In the genomic region with DNA sequence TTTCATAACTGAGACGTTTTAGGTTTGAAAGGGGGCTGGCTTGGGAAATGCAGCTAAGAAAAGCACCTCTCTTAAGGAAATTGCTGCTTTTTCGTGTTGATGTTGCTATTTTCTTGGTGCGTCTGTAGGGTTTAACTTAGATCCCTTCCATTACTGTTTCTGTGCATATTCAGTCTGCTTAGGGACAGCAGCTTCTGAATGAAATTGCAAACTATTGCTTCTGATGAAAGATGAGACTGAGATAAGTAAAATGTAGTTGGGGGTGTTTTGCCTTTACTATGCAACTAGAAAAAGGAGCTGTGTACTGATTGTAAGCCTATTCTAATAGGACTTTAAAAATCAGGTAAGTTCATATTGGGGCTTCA, we compare ENCODE assay signal across 8 cellular contexts. TPM values are rescaled to one million over a fixed set of nuclear protein-coding genes. Genes with fewer than 3 reads are reported as not detected.
DNase-seq lines count a peak whose midpoint lies in the region; ATAC-seq and TF ChIP-seq lines count a peak whose summit lies in the region.

No MANE protein-coding gene starts in this region.

- ATAC-seq in SK-N-SH treated with all-trans-retinoic acid at 6 μM for 48 hours (peak; percentile 51), HG02870 (IDR thresholded peaks at IDR 0.05; ENCODE audit: unreplicated experiment) (no peak)

- no peaks in the 10 kb centered on the region for H3K27me3 Mint-ChIP-seq in CD14-positive monocyte (ENCODE audit: low read depth in 3 of 3)

- no peak overlapping the region for H3K27ac Mint-ChIP-seq in CD14-positive monocyte

- intact Hi-C loops in CD14-positive monocyte (cut with micrococcal nuclease), result no loop called here

- peak overlapping the region in 1 of 2 donors; percentile 65 for H3K4me3 Mint-ChIP-seq in CD14-positive monocyte

- peak overlapping the region; percentile 45 for H3K4me3 ChIP-seq in iPS-18c (ENCODE audit: insufficient read depth, low read depth, low read length)

- H3K4me1 Mint-ChIP-seq in CD14-positive monocyte, result peaks cover 39% of the 10 kb centered on the region

- TF ChIP-seq CTCF in CD14-positive monocyte (IDR thresholded peaks at IDR 0.05), result no peak

- no peaks in the 10 kb centered on the region for H3K9me3 ChIP-seq in iPS-18c (ENCODE audit: control insufficient read depth, insufficient read depth, low read length)

- peaks cover 16 to 18% of the 10 kb centered on the region in 2 donors for H3K36me3 Mint-ChIP-seq in CD14-positive monocyte

- DNase-seq in NCI-H510A treated with DMSO at 0.1 percent for 48 hours (lab: John Stamatoyannopoulos, UW) (peak; percentile 47), NCI-H510A (lab: John Stamatoyannopoulos, UW) (no peak), superior temporal gyrus (ENCODE audit: extremely low spot score) (peak; percentile 82), SK-N-DZ (ENCODE audit: low spot score) (no peak), CD14-positive monocyte (ENCODE audit: low spot score) (no peak)

- H3K9me3 Mint-ChIP-seq in CD14-positive monocyte, result no peaks in the 10 kb centered on the region

TF ChIP-seq in SK-N-SH treated with all-trans-retinoic acid at 6 μM for 48 hours, 23 proteins besides CTCF, POLR2A, EP300 and RAD21:
- TF ChIP-seq RARB (CRISPR knock-in tag; IDR thresholded peaks at IDR 0.05), result no peak
- TF ChIP-seq, protein P1, sequence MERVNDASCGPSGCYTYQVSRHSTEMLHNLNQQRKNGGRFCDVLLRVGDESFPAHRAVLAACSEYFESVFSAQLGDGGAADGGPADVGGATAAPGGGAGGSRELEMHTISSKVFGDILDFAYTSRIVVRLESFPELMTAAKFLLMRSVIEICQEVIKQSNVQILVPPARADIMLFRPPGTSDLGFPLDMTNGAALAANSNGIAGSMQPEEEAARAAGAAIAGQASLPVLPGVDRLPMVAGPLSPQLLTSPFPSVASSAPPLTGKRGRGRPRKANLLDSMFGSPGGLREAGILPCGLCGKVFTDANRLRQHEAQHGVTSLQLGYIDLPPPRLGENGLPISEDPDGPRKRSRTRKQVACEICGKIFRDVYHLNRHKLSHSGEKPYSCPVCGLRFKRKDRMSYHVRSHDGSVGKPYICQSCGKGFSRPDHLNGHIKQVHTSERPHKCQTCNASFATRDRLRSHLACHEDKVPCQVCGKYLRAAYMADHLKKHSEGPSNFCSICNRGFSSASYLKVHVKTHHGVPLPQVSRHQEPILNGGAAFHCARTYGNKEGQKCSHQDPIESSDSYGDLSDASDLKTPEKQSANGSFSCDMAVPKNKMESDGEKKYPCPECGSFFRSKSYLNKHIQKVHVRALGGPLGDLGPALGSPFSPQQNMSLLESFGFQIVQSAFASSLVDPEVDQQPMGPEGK (CRISPR knock-in tag; IDR thresholded peaks at IDR 0.05; ENCODE audit: borderline replicate concordance), result no peak
- TF ChIP-seq ARNTL (CRISPR knock-in tag; IDR thresholded peaks at IDR 0.05; ENCODE audit: borderline replicate concordance, low read depth), result no peak
- TF ChIP-seq BACH2 (CRISPR knock-in tag; IDR thresholded peaks at IDR 0.05; ENCODE audit: borderline replicate concordance), result no peak
- no peak for TF ChIP-seq SNAI2 (CRISPR knock-in tag; IDR thresholded peaks at IDR 0.05)
- TF ChIP-seq ZNF70 (CRISPR knock-in tag; IDR thresholded peaks at IDR 0.05), result no peak
- TF ChIP-seq, protein P2, sequence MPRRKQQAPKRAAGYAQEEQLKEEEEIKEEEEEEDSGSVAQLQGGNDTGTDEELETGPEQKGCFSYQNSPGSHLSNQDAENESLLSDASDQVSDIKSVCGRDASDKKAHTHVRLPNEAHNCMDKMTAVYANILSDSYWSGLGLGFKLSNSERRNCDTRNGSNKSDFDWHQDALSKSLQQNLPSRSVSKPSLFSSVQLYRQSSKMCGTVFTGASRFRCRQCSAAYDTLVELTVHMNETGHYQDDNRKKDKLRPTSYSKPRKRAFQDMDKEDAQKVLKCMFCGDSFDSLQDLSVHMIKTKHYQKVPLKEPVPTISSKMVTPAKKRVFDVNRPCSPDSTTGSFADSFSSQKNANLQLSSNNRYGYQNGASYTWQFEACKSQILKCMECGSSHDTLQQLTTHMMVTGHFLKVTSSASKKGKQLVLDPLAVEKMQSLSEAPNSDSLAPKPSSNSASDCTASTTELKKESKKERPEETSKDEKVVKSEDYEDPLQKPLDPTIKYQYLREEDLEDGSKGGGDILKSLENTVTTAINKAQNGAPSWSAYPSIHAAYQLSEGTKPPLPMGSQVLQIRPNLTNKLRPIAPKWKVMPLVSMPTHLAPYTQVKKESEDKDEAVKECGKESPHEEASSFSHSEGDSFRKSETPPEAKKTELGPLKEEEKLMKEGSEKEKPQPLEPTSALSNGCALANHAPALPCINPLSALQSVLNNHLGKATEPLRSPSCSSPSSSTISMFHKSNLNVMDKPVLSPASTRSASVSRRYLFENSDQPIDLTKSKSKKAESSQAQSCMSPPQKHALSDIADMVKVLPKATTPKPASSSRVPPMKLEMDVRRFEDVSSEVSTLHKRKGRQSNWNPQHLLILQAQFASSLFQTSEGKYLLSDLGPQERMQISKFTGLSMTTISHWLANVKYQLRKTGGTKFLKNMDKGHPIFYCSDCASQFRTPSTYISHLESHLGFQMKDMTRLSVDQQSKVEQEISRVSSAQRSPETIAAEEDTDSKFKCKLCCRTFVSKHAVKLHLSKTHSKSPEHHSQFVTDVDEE (CRISPR knock-in tag; IDR thresholded peaks at IDR 0.05), result no peak
- no peak for TF ChIP-seq ZNF8 (CRISPR knock-in tag; IDR thresholded peaks at IDR 0.05)
- TF ChIP-seq TCF4 (CRISPR knock-in tag; IDR thresholded peaks at IDR 0.05; ENCODE audit: borderline replicate concordance), result no peak
- no peak for TF ChIP-seq CSDC2 (CRISPR knock-in tag; IDR thresholded peaks at IDR 0.05)
- TF ChIP-seq ZC3H10 (CRISPR knock-in tag; IDR thresholded peaks at IDR 0.05), result no peak
- TF ChIP-seq, protein P3, sequence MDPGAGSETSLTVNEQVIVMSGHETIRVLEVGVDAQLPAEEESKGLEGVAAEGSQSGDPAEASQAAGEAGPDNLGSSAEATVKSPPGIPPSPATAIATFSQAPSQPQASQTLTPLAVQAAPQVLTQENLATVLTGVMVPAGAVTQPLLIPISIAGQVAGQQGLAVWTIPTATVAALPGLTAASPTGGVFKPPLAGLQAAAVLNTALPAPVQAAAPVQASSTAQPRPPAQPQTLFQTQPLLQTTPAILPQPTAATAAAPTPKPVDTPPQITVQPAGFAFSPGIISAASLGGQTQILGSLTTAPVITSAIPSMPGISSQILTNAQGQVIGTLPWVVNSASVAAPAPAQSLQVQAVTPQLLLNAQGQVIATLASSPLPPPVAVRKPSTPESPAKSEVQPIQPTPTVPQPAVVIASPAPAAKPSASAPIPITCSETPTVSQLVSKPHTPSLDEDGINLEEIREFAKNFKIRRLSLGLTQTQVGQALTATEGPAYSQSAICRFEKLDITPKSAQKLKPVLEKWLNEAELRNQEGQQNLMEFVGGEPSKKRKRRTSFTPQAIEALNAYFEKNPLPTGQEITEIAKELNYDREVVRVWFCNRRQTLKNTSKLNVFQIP (CRISPR knock-in tag; IDR thresholded peaks at IDR 0.05; ENCODE audit: borderline replicate concordance, low read depth), result no peak
- TF ChIP-seq ZFP3 (CRISPR knock-in tag; IDR thresholded peaks at IDR 0.05), result no peak
- TF ChIP-seq ISL1 (CRISPR knock-in tag; IDR thresholded peaks at IDR 0.05), result no peak
- no peak for TF ChIP-seq ESRRG (CRISPR knock-in tag; IDR thresholded peaks at IDR 0.05)
- TF ChIP-seq ZFP30 (CRISPR knock-in tag; IDR thresholded peaks at IDR 0.05), result no peak

RNA-seq across cellular contexts. Expression of a gene that starts 0.8 kb away (rescaled TPM):
- polyA plus RNA-seq in SK-N-DZ (2014; cell fraction: cytosol; rRNA removed), result 27.2 and 29.5 TPM in 2 replicates
- polyA plus RNA-seq in SK-N-DZ (2014; cell fraction: nucleus; rRNA removed), result 15.2 and 15.6 TPM in 2 replicates
- 10 to 100 TPM; 41.7 to 44.2 TPM for polyA plus RNA-seq in CD14-positive monocyte

Comparison
In these comparisons a context has a peak if more than half of its experiments do, and no peak if none do; other contexts are left out.
1. DNase-seq: peak in NCI-H510A treated with DMSO at 0.1 percent for 48 hours (single experiment) and superior temporal gyrus (single experiment); none in NCI-H510A (single experiment), SK-N-DZ (single experiment) and CD14-positive monocyte (single experiment).